Comparison of ENCODE assay signal across 12 cellular contexts in genomic region chr16:57093845-57094564, GRCh38. TPM values are rescaled to one million over a fixed set of nuclear protein-coding genes. Genes with fewer than 3 reads are reported as not detected.
A peak's percentile ranks its signal among the peaks of the same experiment; 100 is the strongest.
DNase-seq lines count a peak whose midpoint lies in the region; ATAC-seq, FAIRE-seq and TF ChIP-seq lines count a peak whose summit lies in the region.
"Had no signal": no experiment of that assay in that cellular context is flagged by ENCODE, and none has a peak within 500 bp of the region (broad histone marks: within the 10 kb centered on the region; RNA-seq: fewer than 3 reads in every experiment).

No MANE protein-coding gene starts in this region.

- no peak overlapping the region for H3K4me2 ChIP-seq in K562 (ENCODE audit: insufficient read depth, low read length)

- H4K20me1 ChIP-seq in K562 (replicated peaks; ENCODE audit: control insufficient read depth, insufficient read depth, low read length): peaks cover 16% of the 10 kb centered on the region

- 66% methylated on average over 15 of the region's 16 CpGs for WGBS in K562 (ENCODE audit: insufficient coverage, low coverage, missing lambda C conversion rate)
- 56% methylated on average over 16 of the region's 16 CpGs; no CpG with 5 or more reads in 1 of the 2 donors for WGBS in transverse colon (ENCODE audit: low coverage in 1 of 2), 2 donors

- no peak for FAIRE-seq in K562 (lab: Jason Lieb, UNC)
- FAIRE-seq: bronchial epithelial cell had no signal

- peaks cover 55% of the 10 kb centered on the region for H3K27me3 Mint-ChIP-seq in activated naive CD4-positive, alpha-beta T cell treated with anti-CD3 and anti-CD28 coated beads, Interleukin-2, amount 10 ng/mL, durations not matched to agents 7 days and 5 days
- no peaks in the 10 kb centered on the region for H3K27me3 Mint-ChIP-seq in mesothelial cell of epicardium (ENCODE audit: low read depth)

- no peak overlapping the region for H3K4me3 ChIP-seq in K562
- H3K4me3 ChIP-seq in transverse colon: peak overlapping the region in 3 of 4 donors; percentile 86 to 96 (median 94)

- CTCF ChIA-PET in activated naive CD4-positive, alpha-beta T cell treated with anti-CD3 and anti-CD28 coated beads, Interleukin-2, amount 10 ng/mL, durations not matched to agents 7 days and 5 days (lab: Charles Lee): interaction anchor here (0.9 to 2.8 kb wide), 14 partner anchors 8 to 80 kb away, joined by 3 to 14 read pairs (median 7); no protein-coding TSS in a partner anchor
- CTCF ChIA-PET in K562 (lab: Yijun Ruan, JAX; ENCODE audit: low intra/inter-chr PET ratio): no interaction called here

- H3K9ac ChIP-seq in K562 (ENCODE audit: insufficient read depth in 1 of 2, low read depth in 2 of 2, low read length in 2 of 2): no peak overlapping the region

- no peaks in the 10 kb centered on the region for H3K36me3 Mint-ChIP-seq in activated naive CD4-positive, alpha-beta T cell treated with anti-CD3 and anti-CD28 coated beads, Interleukin-2, amount 10 ng/mL, durations not matched to agents 7 days and 5 days
- peaks cover 2% of the 10 kb centered on the region for H3K36me3 Mint-ChIP-seq in mesothelial cell of epicardium

- peaks cover 17% of the 10 kb centered on the region for H3K4me1 Mint-ChIP-seq in activated naive CD4-positive, alpha-beta T cell treated with anti-CD3 and anti-CD28 coated beads, Interleukin-2, amount 10 ng/mL, durations not matched to agents 7 days and 5 days
- peaks cover 19% of the 10 kb centered on the region for H3K4me1 Mint-ChIP-seq in mesothelial cell of epicardium

- H3K27ac Mint-ChIP-seq in activated naive CD4-positive, alpha-beta T cell treated with anti-CD3 and anti-CD28 coated beads, Interleukin-2, amount 10 ng/mL, durations not matched to agents 7 days and 5 days: no peak overlapping the region
- peak overlapping the region; percentile 78 for H3K27ac Mint-ChIP-seq in mesothelial cell of epicardium

- H3K9me3 Mint-ChIP-seq in activated naive CD4-positive, alpha-beta T cell treated with anti-CD3 and anti-CD28 coated beads, Interleukin-2, amount 10 ng/mL, durations not matched to agents 7 days and 5 days: no peaks in the 10 kb centered on the region
- peaks cover 6% of the 10 kb centered on the region for H3K9me3 Mint-ChIP-seq in mesothelial cell of epicardium

- H3K27me3 ChIP-seq in K562 (ENCODE audit: control insufficient read depth in 2 of 2, insufficient read depth in 2 of 2, low read length in 2 of 2): peaks cover 0 to 4% of the 10 kb centered on the region in 2 experiments; a peak in 2 of 5 replicates
- no peaks in the 10 kb centered on the region for H3K27me3 ChIP-seq in transverse colon

- H3K4me3 Mint-ChIP-seq in activated naive CD4-positive, alpha-beta T cell treated with anti-CD3 and anti-CD28 coated beads, Interleukin-2, amount 10 ng/mL, durations not matched to agents 7 days and 5 days: peak overlapping the region; percentile 75
- peak overlapping the region; percentile 81 for H3K4me3 Mint-ChIP-seq in mesothelial cell of epicardium

- H3K36me3 ChIP-seq in K562 (ENCODE audit: control insufficient read depth, insufficient read depth, low read length): no peaks in the 10 kb centered on the region
- no peaks in the 10 kb centered on the region for H3K36me3 ChIP-seq in transverse colon

- no peak for TF ChIP-seq POLR2A in K562 (conservative IDR thresholded peaks at IDR 0.05)
- no peak for TF ChIP-seq POLR2A in transverse colon (IDR thresholded peaks at IDR 0.05)

- H2AFZ ChIP-seq in K562 (ENCODE audit: low read depth, low read length): no peak overlapping the region

- in situ Hi-C loops in K562 (cut with MboI): no loop called here
- in situ Hi-C loops in transverse colon (cut with MboI; ENCODE audit: low pct_ligation_motif_present in 1 of 4, low pct_unique_long_range_greater_than_20kb in 1 of 4, low sequenced_read_pairs in 3 of 4): loop anchor here in 2 of 4 donors (25.0 kb wide), 1 partner anchor 318 kb away; the partner anchor contains the start of gene CCL17 (in 2 of the 2)

- no peak for TF ChIP-seq CTCF in K562 (IDR thresholded peaks at IDR 0.05 in 2 of 3, conservative IDR thresholded peaks at IDR 0.05 in 1 of 3; ENCODE audit: insufficient read depth in 2 of 3, low read depth in 1 of 3, low read length in 3 of 3)
- TF ChIP-seq CTCF in mesothelial cell of epicardium (IDR thresholded peaks at IDR 0.05; ENCODE audit: unreplicated experiment): no peak
- no peak for TF ChIP-seq CTCF in transverse colon (IDR thresholded peaks at IDR 0.05)

- H3K79me2 ChIP-seq in K562 (ENCODE audit: control insufficient read depth, insufficient read depth, low read length): no peaks in the 10 kb centered on the region

- no peak for ATAC-seq in K562

- no peak for DNase-seq in activated naive CD4-positive, alpha-beta T cell treated with anti-CD3 and anti-CD28 coated beads, Interleukin-2, amount 10 ng/mL, durations not matched to agents 7 days and 5 days
- DNase-seq in activated naive CD4-positive, alpha-beta T cell treated with anti-CD3 and anti-CD28 coated beads, Interleukin-2, amount 50 U/mL, for 16 hours: no peak
- DNase-seq in K562 (ENCODE audit: extremely low read depth in 1 of 4, low spot score in 3 of 4): no peak
- DNase-seq in mesothelial cell of epicardium (ENCODE audit: low spot score in 2 of 2, unreplicated experiment in 2 of 2): no peak
- peak; percentile 77 for DNase-seq in transverse colon
- DNase-seq in activated CD4-positive, CD25-positive, alpha-beta regulatory T cell (lab: John Stamatoyannopoulos, UW): no peak
- DNase-seq in foreskin melanocyte: no peak
- no peak for DNase-seq in epidermal melanocyte (ENCODE audit: insufficient read length, low spot score)
- DNase-seq: KG1, midbrain, SW 1271 had no signal

- H3K9me1 ChIP-seq in K562 (ENCODE audit: control insufficient read depth, insufficient read depth, low read length): no peaks in the 10 kb centered on the region

- intact Hi-C loops in K562 (cut with micrococcal nuclease): no loop called here
- intact Hi-C loops in transverse colon (cut with DNase I; ENCODE audit: low total_unique reads): no loop called here

- POLR2A ChIA-PET in K562 (lab: Yijun Ruan, JAX): interaction anchor here (0.6 to 1.0 kb wide), 2 partner anchors 10 to 33 kb away, joined by 3 to 4 read pairs; no protein-coding TSS in a partner anchor

- H3K27ac ChIP-seq in K562 (ENCODE audit: extremely low read depth, low read depth, low read length): no peak overlapping the region
- H3K27ac ChIP-seq in transverse colon: peak overlapping the region; percentile 6 to 92 (median 88)

- TF ChIP-seq EP300 in K562 (IDR thresholded peaks at IDR 0.05; ENCODE audit: low read length) (no peak), transverse colon (IDR thresholded peaks at IDR 0.05; ENCODE audit: low read depth) (no peak)

- no peak for TF ChIP-seq RAD21 in K562 (CRISPR knock-in tag; conservative IDR thresholded peaks at IDR 0.05 in 1 of 2, IDR thresholded peaks at IDR 0.05 in 1 of 2)

- H3K9me3 ChIP-seq in K562 (replicated peaks; ENCODE audit: control insufficient read depth, insufficient read depth, low read depth, low read length) (no peaks in the 10 kb centered on the region), transverse colon (no peaks in the 10 kb centered on the region)

- H3K4me1 ChIP-seq in K562 (replicated peaks in 1 of 2; ENCODE audit: control insufficient read depth in 2 of 2, insufficient read depth in 2 of 2, low read length in 2 of 2) (peaks cover 11 to 32% of the 10 kb centered on the region in 2 experiments; a peak in 4 of 5 replicates), transverse colon (peaks cover 6 to 34% (median 25%) of the 10 kb centered on the region in 4 donors)

- BruUV-seq in K562 (replicated peaks; lab: Mats Ljungman, UMichigan): TSS peak; percentile 52

TF ChIP-seq in K562, 482 proteins besides CTCF, POLR2A, EP300 and RAD21 (continues in another document):
- TF ChIP-seq CBX1 (IDR thresholded peaks at IDR 0.05; ENCODE audit: low read depth): 0 out of 2 replicates have a peak, but pooled peaks have one; percentile 27

RNA-seq across cellular contexts. Expression of gene CPNE2, which starts 1.6 kb away (rescaled TPM):
- 13.7 and 32.7 TPM in 2 replicates for total RNA-seq in K562 (2011; cell fraction: chromatin; rRNA removed; ENCODE audit: low replicate concordance)
- 12.5 and 13.5 TPM in 2 replicates for total RNA-seq in K562 (2011; cell fraction: nucleolus; rRNA removed)
- 13.3 and 19.4 TPM in 2 replicates for total RNA-seq in K562 (2011; cell fraction: nucleoplasm; rRNA removed)
- total RNA-seq in K562 (2014; rRNA removed) (7.0 and 7.3 TPM in 2 replicates), K562 (2014; rRNA removed; fragmentation: Illumina TruSeq; extraction: Trizol) (4.2 and 5.0 TPM in 2 replicates), K562 (2015; rRNA removed; fragmentation: Illumina TruSeq; extraction: Trizol) (7.7 and 8.6 TPM in 2 replicates), K562 (2021) (9.5 and 10.6 TPM in 2 replicates), mesothelial cell of epicardium (35.4 to 38.4 TPM (median 36.4 TPM) in 3 replicates), transverse colon (100 to 1,000 TPM in 2 of 4 donors, 10 to 100 TPM in 2; 41.6 to 154 (median 84.2) TPM)
- polyA plus RNA-seq in K562 (2011; rRNA removed) (13.9 and 26.9 TPM in 2 replicates), K562 (2014; fragmentation: Illumina TruSeq; extraction: Trizol) (11.8 and 14.1 TPM in 2 replicates), K562 (2014; fragmentation: Nextera tagmentation; extraction: Ambion mirVana) (1 to 10 TPM; 3.0 to 3.8 TPM), K562 (2014; rRNA removed) (11.7 and 14.0 TPM in 2 replicates)
- 28.1 and 34.9 TPM in 2 replicates for polyA plus RNA-seq in K562 (2011; cell fraction: cytosol; rRNA removed)
- 14.0 and 18.6 TPM in 2 replicates for polyA plus RNA-seq in K562 (2011; cell fraction: nucleus; rRNA removed)
- polyA plus RNA-seq in K562 (2012): 14.1 and 33.3 TPM in 2 replicates
- 8.9 and 12.3 TPM in 2 replicates for polyA minus RNA-seq in K562 (2011; rRNA and poly(A)+ RNA removed)
- 7.7 and 8.6 TPM in 2 replicates for polyA minus RNA-seq in K562 (2011; cell fraction: cytosol; rRNA and poly(A)+ RNA removed)
- polyA minus RNA-seq in K562 (2011; cell fraction: nucleus; rRNA and poly(A)+ RNA removed): 6.6 and 9.8 TPM in 2 replicates
